Comparison of ENCODE assay signal across 8 cellular contexts in genomic region chr4:146522862-146523205, GRCh38. TPM values are rescaled to one million over a fixed set of nuclear protein-coding genes. Genes with fewer than 3 reads are reported as not detected.
DNase-seq lines count a peak whose midpoint lies in the region; ATAC-seq and TF ChIP-seq lines count a peak whose summit lies in the region.

No MANE protein-coding gene starts in this region.

- H3K9me3 ChIP-seq in iPS-18a (ENCODE audit: control insufficient read depth, low read depth, low read length) (no peaks in the 10 kb centered on the region), testis (no peaks in the 10 kb centered on the region)

- ATAC-seq in GM21390 (IDR thresholded peaks at IDR 0.05; ENCODE audit: unreplicated experiment), result peak; percentile 17
- ATAC-seq in HG03575 (IDR thresholded peaks at IDR 0.05; ENCODE audit: extremely low read depth, insufficient number of reproducible peaks, low FRiP score, unreplicated experiment), result peak; percentile 6
- peak; percentile 6 for ATAC-seq in activated CD8-positive, alpha-beta T cell treated with anti-CD3 and anti-CD28 coated beads for 36 hours

- H3K4me1 ChIP-seq in iPS-18a (ENCODE audit: control insufficient read depth, low read depth, low read length) (no peaks in the 10 kb centered on the region), testis (no peaks in the 10 kb centered on the region)

- H3K9ac ChIP-seq in iPS-18a (ENCODE audit: low read length), result peak overlapping the region; percentile 37

- peak overlapping the region; percentile 93 for H3K4me3 ChIP-seq in iPS-18a (ENCODE audit: low read length)
- peak overlapping the region; percentile 71 to 77 for H3K4me3 ChIP-seq in testis

- POLR2A ChIA-PET in activated CD8-positive, alpha-beta T cell treated with anti-CD3 and anti-CD28 coated beads for 36 hours (lab: Charles Lee), result interaction anchor here (0.5 to 1.3 kb wide), 3 partner anchors 65 to 180 kb away, joined by 3 to 5 read pairs (median 4); no protein-coding TSS in a partner anchor

- CTCF ChIA-PET in activated CD8-positive, alpha-beta T cell treated with anti-CD3 and anti-CD28 coated beads for 36 hours (lab: Charles Lee), result interaction anchor here (1.1 to 1.4 kb wide), 2 partner anchors 56 to 178 kb away, joined by 3 to 4 read pairs; no protein-coding TSS in a partner anchor

- no peak overlapping the region for H3K4me3 Mint-ChIP-seq in activated CD8-positive, alpha-beta T cell treated with anti-CD3 and anti-CD28 coated beads for 36 hours

- no peaks in the 10 kb centered on the region for H3K36me3 ChIP-seq in iPS-18a (ENCODE audit: control insufficient read depth, low read depth, low read length)
- no peaks in the 10 kb centered on the region for H3K36me3 ChIP-seq in testis (ENCODE audit: low read depth, missing control alignments)

- DNase-seq in EL (peak; percentile 16), testis (no peak), activated T-cell treated with anti-CD3 and anti-CD28 coated beads for 4 hours (no peak), dedifferentiated amniotic fluid mesenchymal stem cell (ENCODE audit: extremely low spot score) (no peak)
- DNase-seq in activated CD8-positive, alpha-beta T cell treated with anti-CD3 and anti-CD28 coated beads for 36 hours, result no peak

- no peak for TF ChIP-seq CTCF in activated CD8-positive, alpha-beta T cell treated with anti-CD3 and anti-CD28 coated beads for 36 hours (IDR thresholded peaks at IDR 0.05)
- TF ChIP-seq CTCF in testis (IDR thresholded peaks at IDR 0.05), result no peak

- intact Hi-C loops in activated CD8-positive, alpha-beta T cell treated with anti-CD3 and anti-CD28 coated beads for 36 hours (cut with micrococcal nuclease), result loop anchor here (5.0 kb wide), 2 partner anchors 66 to 181 kb away; no protein-coding TSS in a partner anchor
- intact Hi-C loops in testis (cut with DNase I; ENCODE audit: low total_unique reads), result no loop called here

- H3K27me3 ChIP-seq in iPS-18a (ENCODE audit: control insufficient read depth, insufficient read depth, low read length) (peaks cover 36% of the 10 kb centered on the region), testis (no peaks in the 10 kb centered on the region)

- no peaks in the 10 kb centered on the region for H3K9me3 Mint-ChIP-seq in activated CD8-positive, alpha-beta T cell treated with anti-CD3 and anti-CD28 coated beads for 36 hours

- WGBS in testis, 2 donors, result 3 to 5% methylated on average over 7 of the region's 7 CpGs

- peaks cover 19% of the 10 kb centered on the region for H3K4me1 Mint-ChIP-seq in activated CD8-positive, alpha-beta T cell treated with anti-CD3 and anti-CD28 coated beads for 36 hours (ENCODE audit: low read depth)

- H3K27ac ChIP-seq in iPS-18a (ENCODE audit: low read length) (no peak overlapping the region), testis (peak overlapping the region in 1 of 2 donors; percentile 80)

- no peaks in the 10 kb centered on the region for H3K27me3 Mint-ChIP-seq in activated CD8-positive, alpha-beta T cell treated with anti-CD3 and anti-CD28 coated beads for 36 hours

- no peak overlapping the region for H3K27ac Mint-ChIP-seq in activated CD8-positive, alpha-beta T cell treated with anti-CD3 and anti-CD28 coated beads for 36 hours

- H3K36me3 Mint-ChIP-seq in activated CD8-positive, alpha-beta T cell treated with anti-CD3 and anti-CD28 coated beads for 36 hours (ENCODE audit: low read depth), result no peaks in the 10 kb centered on the region

- no peak for TF ChIP-seq POLR2A in testis (IDR thresholded peaks at IDR 0.05)

RNA-seq across cellular contexts. Expression of gene SLC10A7, which starts 1.1 kb away (rescaled TPM):
- 10 to 100 TPM; 10.7 to 11.0 TPM for total RNA-seq in activated CD8-positive, alpha-beta T cell treated with anti-CD3 and anti-CD28 coated beads for 36 hours
- total RNA-seq in testis, result 10 to 100 TPM; 11.6 to 12.4 TPM
- 6.4 TPM for polyA plus RNA-seq in testis (ENCODE audit: insufficient read depth, low read depth, low replicate concordance)
